Comparison of ENCODE assay signal across 9 cellular contexts in the genomic region with DNA sequence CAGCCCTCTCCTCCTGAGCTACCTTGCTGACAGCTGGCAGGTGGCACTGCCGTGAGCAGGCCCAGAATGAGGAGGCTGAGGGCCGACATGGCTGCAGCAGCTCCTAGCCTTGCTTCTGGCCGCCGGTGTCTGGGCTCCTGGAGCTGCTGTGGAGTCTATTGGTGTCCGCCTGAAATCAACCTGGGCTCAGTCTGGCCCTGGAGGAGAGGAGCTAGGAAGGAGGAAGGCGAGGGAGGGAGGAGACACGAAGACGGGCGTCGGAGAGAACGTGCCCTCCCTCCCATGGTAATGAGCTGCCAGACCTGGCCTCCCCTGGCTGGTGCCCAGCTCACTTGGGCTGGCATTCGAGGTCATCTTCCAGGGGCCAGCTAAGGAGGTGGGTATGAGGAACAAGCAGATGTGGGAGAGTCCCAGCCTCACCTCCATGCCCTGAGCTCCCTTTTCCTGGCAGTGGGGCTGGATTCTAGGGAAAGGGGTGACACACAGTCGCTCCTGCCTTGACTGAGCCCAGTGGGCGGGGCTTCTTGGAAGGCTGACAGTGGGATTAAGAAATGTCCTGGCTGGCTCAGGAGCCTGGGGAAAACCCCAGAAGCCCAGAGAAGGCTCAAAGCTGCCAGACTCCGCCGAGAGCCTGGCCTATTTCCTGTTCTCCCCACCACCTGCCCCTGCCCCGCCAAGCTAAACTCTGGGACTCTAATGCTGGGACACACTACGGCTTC. TPM values are rescaled to one million over a fixed set of nuclear protein-coding genes. Genes with fewer than 3 reads are reported as not detected.
DNase-seq lines count a peak whose midpoint lies in the region; ATAC-seq and TF ChIP-seq lines count a peak whose summit lies in the region.
"Had no signal": no experiment of that assay in that cellular context is flagged by ENCODE, and none has a peak within 500 bp of the region (broad histone marks: within the 10 kb centered on the region; RNA-seq: fewer than 3 reads in every experiment).

PDZK1IP1 (minus strand) TSS at position 193 of the 719 bp plus-strand sequence; CDS start at position 89, 104 bp downstream.

- no peak within 1 kb of the TSS for H3K27ac Mint-ChIP-seq in activated T-cell treated with anti-CD3 and anti-CD28 coated beads, Interleukin-2, amount 50 U/mL, for 24 hours
- peak within 1 kb of the TSS; percentile 13 for H3K27ac Mint-ChIP-seq in endothelial cell (ENCODE audit: unreplicated experiment)

- H3K4me3 Mint-ChIP-seq in activated T-cell treated with anti-CD3 and anti-CD28 coated beads, Interleukin-2, amount 50 U/mL, for 24 hours, result no peak within 1 kb of the TSS
- no peak within 1 kb of the TSS for H3K4me3 Mint-ChIP-seq in activated T-cell treated with anti-CD3 and anti-CD28 coated beads, Interleukin-2, amount 50 U/mL, for 4 hours
- no peak within 1 kb of the TSS for H3K4me3 Mint-ChIP-seq in endothelial cell (ENCODE audit: unreplicated experiment)
- H3K4me3 Mint-ChIP-seq: CD4-positive, alpha-beta memory T cell had no signal

- H3K27me3 ChIP-seq in lung (ENCODE audit: control insufficient read depth, insufficient read depth), result no peaks in the 10 kb centered on the region

- no peak for ATAC-seq in activated T-cell treated with anti-CD3 and anti-CD28 coated beads, Interleukin-2, amount 50 U/mL, for 4 hours
- ATAC-seq in lung (ENCODE audit: insufficient read depth, low FRiP score), result peak; percentile 90

- H3K36me3 ChIP-seq in lung (ENCODE audit: control insufficient read depth in 2 of 2, insufficient read depth in 2 of 2, low read length in 2 of 2), result no peaks in the 10 kb centered on the region

- H3K27ac ChIP-seq in lung (ENCODE audit: low read depth in 1 of 2, low read length in 1 of 2), result peak within 1 kb of the TSS in 1 of 2 donors; percentile 62

- no peak for TF ChIP-seq CTCF in endothelial cell (IDR thresholded peaks at IDR 0.05; ENCODE audit: unreplicated experiment)
- no peak for TF ChIP-seq CTCF in lung (IDR thresholded peaks at IDR 0.05; ENCODE audit: control extremely low read depth, extremely low read depth)

- 35 to 45% methylated on average over 18 of the region's 18 CpGs for WGBS in lung, 2 donors

- no peaks in the 10 kb centered on the region for H3K9me3 ChIP-seq in lung (ENCODE audit: control insufficient read depth in 2 of 2, insufficient read depth in 1 of 2, low read length in 1 of 2)

- peaks cover 22% of the 10 kb centered on the region for H3K27me3 Mint-ChIP-seq in activated T-cell treated with anti-CD3 and anti-CD28 coated beads, Interleukin-2, amount 50 U/mL, for 24 hours
- peaks cover 5% of the 10 kb centered on the region for H3K27me3 Mint-ChIP-seq in activated T-cell treated with anti-CD3 and anti-CD28 coated beads, Interleukin-2, amount 50 U/mL, for 4 hours (ENCODE audit: low read depth)
- H3K27me3 Mint-ChIP-seq in endothelial cell (ENCODE audit: unreplicated experiment), result peaks cover 23% of the 10 kb centered on the region

- peaks cover 0 to 26% of the 10 kb centered on the region in 2 donors for H3K4me1 ChIP-seq in lung (ENCODE audit: control insufficient read depth in 2 of 2, insufficient read depth in 2 of 2, low read length in 2 of 2)

- no peak within 1 kb of the TSS for H3K4me3 ChIP-seq in lung

- no peaks in the 10 kb centered on the region for H3K36me3 Mint-ChIP-seq in activated T-cell treated with anti-CD3 and anti-CD28 coated beads, Interleukin-2, amount 50 U/mL, for 24 hours (ENCODE audit: low read depth)
- H3K36me3 Mint-ChIP-seq in activated T-cell treated with anti-CD3 and anti-CD28 coated beads, Interleukin-2, amount 50 U/mL, for 4 hours (ENCODE audit: insufficient read depth), result no peaks in the 10 kb centered on the region
- H3K36me3 Mint-ChIP-seq in endothelial cell (ENCODE audit: low read depth, unreplicated experiment), result no peaks in the 10 kb centered on the region
- H3K36me3 Mint-ChIP-seq: CD4-positive, alpha-beta memory T cell had no signal

- no peaks in the 10 kb centered on the region for H3K4me1 Mint-ChIP-seq in activated T-cell treated with anti-CD3 and anti-CD28 coated beads, Interleukin-2, amount 50 U/mL, for 24 hours (ENCODE audit: low read depth)
- no peaks in the 10 kb centered on the region for H3K4me1 Mint-ChIP-seq in activated T-cell treated with anti-CD3 and anti-CD28 coated beads, Interleukin-2, amount 50 U/mL, for 4 hours (ENCODE audit: low read depth)
- peaks cover 38% of the 10 kb centered on the region for H3K4me1 Mint-ChIP-seq in endothelial cell (ENCODE audit: unreplicated experiment)

- no peaks in the 10 kb centered on the region for H3K9me3 Mint-ChIP-seq in activated T-cell treated with anti-CD3 and anti-CD28 coated beads, Interleukin-2, amount 50 U/mL, for 24 hours
- H3K9me3 Mint-ChIP-seq in activated T-cell treated with anti-CD3 and anti-CD28 coated beads, Interleukin-2, amount 50 U/mL, for 4 hours, result no peaks in the 10 kb centered on the region
- H3K9me3 Mint-ChIP-seq in endothelial cell (ENCODE audit: unreplicated experiment), result no peaks in the 10 kb centered on the region
- H3K9me3 Mint-ChIP-seq: CD4-positive, alpha-beta memory T cell had no signal

- peak; percentile 19 for DNase-seq in activated T-cell treated with anti-CD3 and anti-CD28 coated beads, Interleukin-2, amount 50 U/mL, for 24 hours
- DNase-seq in activated T-cell treated with anti-CD3 and anti-CD28 coated beads, Interleukin-2, amount 50 U/mL, for 4 hours, result no peak
- DNase-seq in endothelial cell (ENCODE audit: low spot score) (no peak), lung (ENCODE audit: low spot score) (peak; percentile 91), ureter (ENCODE audit: low spot score) (peak; percentile 80), T-helper 2 cell (no peak), GF-D8 (lab: John Stamatoyannopoulos, UW) (no peak), HuH-7 (ENCODE audit: low spot score) (no peak)
- DNase-seq: CD4-positive, alpha-beta memory T cell had no signal

RNA-seq across cellular contexts. Expression of gene PDZK1IP1, which starts in this region (rescaled TPM):
- total RNA-seq in activated T-cell treated with anti-CD3 and anti-CD28 coated beads, Interleukin-2, amount 50 U/mL, for 4 hours, result not detected
- total RNA-seq in endothelial cell (ENCODE audit: unreplicated experiment), result not detected
- total RNA-seq in lung, result 10 to 100 TPM; 68.5 to 72.6 TPM
- 100 to 1,000 TPM in 1 of 2 donors, 10 to 100 TPM in 1; 44.8 to 324 TPM for polyA plus RNA-seq in lung
- 1.9 TPM for total RNA-seq in ureter
- total RNA-seq: CD4-positive, alpha-beta memory T cell had no signal
- polyA plus RNA-seq: CD4-positive, alpha-beta memory T cell had no signal

Comparison
In these comparisons a context has a peak if more than half of its experiments do, and no peak if none do; other contexts are left out.
1. RNA of gene PDZK1IP1 (total RNA-seq): 68.5 to 72.6 TPM in lung; 1.9 TPM in ureter (single experiment), not detected in endothelial cell (single experiment) and not detected in activated T-cell treated with anti-CD3 and anti-CD28 coated beads, Interleukin-2, amount 50 U/mL, for 4 hours; every median in the first group is over 10 times any median in the second.
2. DNase-seq: peak in activated T-cell treated with anti-CD3 and anti-CD28 coated beads, Interleukin-2, amount 50 U/mL, for 24 hours (single experiment), lung (single experiment) and ureter (single experiment); none in activated T-cell treated with anti-CD3 and anti-CD28 coated beads, Interleukin-2, amount 50 U/mL, for 4 hours (single experiment), endothelial cell (single experiment), T-helper 2 cell (0 of 5), GF-D8 (single experiment) and HuH-7 (single experiment).